ENCODE assay signal across 10 cellular contexts in genomic region chr5:150636391-150637244, GRCh38. TPM values are rescaled to one million over a fixed set of nuclear protein-coding genes. Genes with fewer than 3 reads are reported as not detected.
A peak's percentile ranks its signal among the peaks of the same experiment; 100 is the strongest.
DNase-seq lines count a peak whose midpoint lies in the region; ATAC-seq, FAIRE-seq and TF ChIP-seq lines count a peak whose summit lies in the region.
"Had no signal": no experiment of that assay in that cellular context is flagged by ENCODE, and none has a peak within 500 bp of the region (broad histone marks: within the 10 kb centered on the region; RNA-seq: fewer than 3 reads in every experiment).

No MANE protein-coding gene starts in this region.

- no peak overlapping the region for H3T11ph ChIP-seq in H9 (ENCODE audit: low read length)

- H2BK120ac ChIP-seq in H1 (replicated peaks; ENCODE audit: low read depth, low read length) (no peak overlapping the region), H9 (ENCODE audit: low read depth, low read length, poor library complexity, severe bottlenecking) (no peak overlapping the region)

- H3K4ac ChIP-seq in H1 (replicated peaks; ENCODE audit: insufficient read length, low read depth, low read length), result no peak overlapping the region
- no peak overlapping the region for H3K4ac ChIP-seq in H9 (ENCODE audit: low read depth, low read length)

- H3K36me3 Mint-ChIP-seq in mesothelial cell of epicardium, result no peaks in the 10 kb centered on the region
- H3K36me3 Mint-ChIP-seq in H9 (ENCODE audit: insufficient read depth in 1 of 3, low read depth in 3 of 3), result no peaks in the 10 kb centered on the region
- peaks cover 3 to 30% of the 10 kb centered on the region in 2 donors for H3K36me3 Mint-ChIP-seq in stimulated activated naive B cell treated with anti-CD40 and anti-IgM and Interleukin-4, amounts not matched to agents 10 μg/mL and 1 μg/mL and 100 μg/mL, for 72 hours
- no peaks in the 10 kb centered on the region for H3K36me3 Mint-ChIP-seq in activated CD4-positive, alpha-beta T cell treated with anti-CD3 and anti-CD28 coated beads, Interleukin-2, amount 10 ng/mL, durations not matched to agents 24 days and 14 days (ENCODE audit: low read depth)

- TF ChIP-seq CTCF in cardiac muscle cell (IDR thresholded peaks at IDR 0.05; ENCODE audit: low read depth, low read length) (no peak), H1 (IDR thresholded peaks at IDR 0.05; ENCODE audit: control extremely low read depth in 1 of 3, insufficient read depth in 1 of 3, low read depth in 1 of 3, low read length in 3 of 3) (no peak), mesothelial cell of epicardium (IDR thresholded peaks at IDR 0.05; ENCODE audit: unreplicated experiment) (no peak), H9 (conservative IDR thresholded peaks at IDR 0.05) (no peak)

- no peaks in the 10 kb centered on the region for H3K27me3 ChIP-seq in cardiac muscle cell
- no peaks in the 10 kb centered on the region for H3K27me3 ChIP-seq in H1 (replicated peaks in 1 of 4; ENCODE audit: control insufficient read depth in 3 of 4, extremely low read depth in 1 of 4, insufficient read depth in 3 of 4, low read length in 3 of 4)
- no peaks in the 10 kb centered on the region for H3K27me3 ChIP-seq in H9 (ENCODE audit: insufficient read depth, low read length)

- TF ChIP-seq EP300 in H1 (IDR thresholded peaks at IDR 0.05; ENCODE audit: borderline replicate concordance in 1 of 2, low read depth in 2 of 2, low read length in 2 of 2), result no peak

- H3K9me3 ChIP-seq in cardiac muscle cell (ENCODE audit: low read depth), result no peaks in the 10 kb centered on the region
- no peaks in the 10 kb centered on the region for H3K9me3 ChIP-seq in H1 (ENCODE audit: insufficient read depth in 2 of 2, low read depth in 1 of 2, low read length in 1 of 2)
- H3K9me3 ChIP-seq in H9 (ENCODE audit: control insufficient read depth, low read depth, low read length), result no peaks in the 10 kb centered on the region

- H3K9me3 Mint-ChIP-seq in mesothelial cell of epicardium (no peaks in the 10 kb centered on the region), H9 (no peaks in the 10 kb centered on the region)
- no peaks in the 10 kb centered on the region for H3K9me3 Mint-ChIP-seq in stimulated activated naive B cell treated with anti-CD40 and anti-IgM and Interleukin-4, amounts not matched to agents 10 μg/mL and 1 μg/mL and 100 μg/mL, for 72 hours
- no peaks in the 10 kb centered on the region for H3K9me3 Mint-ChIP-seq in activated CD4-positive, alpha-beta T cell treated with anti-CD3 and anti-CD28 coated beads, Interleukin-2, amount 10 ng/mL, durations not matched to agents 24 days and 14 days

- H3K9ac ChIP-seq in H1 (replicated peaks in 1 of 4; ENCODE audit: extremely low read depth in 1 of 4, low read depth in 3 of 4, low read length in 3 of 4) (no peak overlapping the region), H9 (ENCODE audit: extremely low read depth, insufficient read length, low read length) (no peak overlapping the region)

- intact Hi-C loops in cardiac septum (cut with DNase I), result no loop called here
- intact Hi-C loops in activated CD4-positive, alpha-beta T cell treated with anti-CD3 and anti-CD28 coated beads, Interleukin-2, amount 10 ng/mL, durations not matched to agents 24 days and 14 days (cut with micrococcal nuclease), result no loop called here

- no peak for TF ChIP-seq RAD21 in H1 (IDR thresholded peaks at IDR 0.05 in 1 of 2, conservative IDR thresholded peaks at IDR 0.05 in 1 of 2; ENCODE audit: low read depth in 2 of 2, low read length in 2 of 2)

- no peak overlapping the region for H3K56ac ChIP-seq in H1 (replicated peaks; ENCODE audit: insufficient read length, low read depth, low read length)
- no peak overlapping the region for H3K56ac ChIP-seq in H9 (ENCODE audit: insufficient read length, low read depth, low read length)

- H2BK5ac ChIP-seq in H1 (ENCODE audit: low read depth, low read length), result no peak overlapping the region
- H2BK5ac ChIP-seq in H9 (ENCODE audit: insufficient read length, low read length), result no peak overlapping the region

- H4K5ac ChIP-seq in H1 (ENCODE audit: insufficient read length, low read depth, low read length) (no peak overlapping the region), H9 (ENCODE audit: insufficient read length, low read depth, low read length) (no peak overlapping the region)

- H3K36me3 ChIP-seq in cardiac muscle cell (no peaks in the 10 kb centered on the region), H1 (ENCODE audit: control insufficient read depth in 2 of 4, insufficient read depth in 4 of 4, low read length in 3 of 4) (no peaks in the 10 kb centered on the region)

- H3K4me2 ChIP-seq in H1 (ENCODE audit: insufficient read depth in 1 of 2, low read depth in 2 of 2, low read length in 2 of 2) (no peak overlapping the region; a peak in 1 of 4 replicates), H9 (ENCODE audit: insufficient read depth, insufficient read length, low read length) (no peak overlapping the region)

- H2BK15ac ChIP-seq in H1 (ENCODE audit: low read length) (no peak overlapping the region), H9 (ENCODE audit: low read depth, low read length) (no peak overlapping the region)

- H3K14ac ChIP-seq in H1 (ENCODE audit: insufficient read length) (no peak overlapping the region), H9 (ENCODE audit: insufficient read depth, low read length) (no peak overlapping the region)

- CTCF ChIA-PET in H1 (lab: Charles Lee; ENCODE audit: partially characterized antibody), result interaction anchor here (18.4 kb wide), 1 partner anchor 19 kb away, joined by 247 read pairs; the partner anchor contains the start of gene MYOZ3

- H3K18ac ChIP-seq in H1 (ENCODE audit: extremely low read depth, low read length) (no peak overlapping the region; the same call in 1 of the 2 replicates), H9 (ENCODE audit: insufficient read length, low read depth, low read length) (no peak overlapping the region)

- 0 out of 2 replicates have a peak overlapping the region, but pooled peaks have one; percentile 32 for H2BK20ac ChIP-seq in H1 (ENCODE audit: low read length)
- no peak overlapping the region for H2BK20ac ChIP-seq in H9 (ENCODE audit: low read depth, low read length, poor library complexity, severe bottlenecking)

- peaks cover 6% of the 10 kb centered on the region for H3K4me1 ChIP-seq in cardiac muscle cell (ENCODE audit: low read depth)
- H3K4me1 ChIP-seq in H1 (replicated peaks in 1 of 4; ENCODE audit: control insufficient read depth in 3 of 4, insufficient read depth in 4 of 4, low read length in 3 of 4), result peaks cover 0 to 22% (median 12%) of the 10 kb centered on the region in 4 experiments; a peak in 5 of 7 replicates
- H3K4me1 ChIP-seq in H9 (ENCODE audit: insufficient read depth, low read length), result no peaks in the 10 kb centered on the region

- POLR2A ChIA-PET in H1 (lab: Charles Lee; ENCODE audit: partially characterized antibody), result interaction anchor here (1.2 to 1.9 kb wide), 2 partner anchors 9 to 187 kb away, joined by 3 to 6 read pairs; partner anchors contain the start of gene RPS14

- H3K4me3 ChIP-seq in cardiac muscle cell, result no peak overlapping the region
- no peak overlapping the region for H3K4me3 ChIP-seq in H1 (ENCODE audit: extremely low read depth in 1 of 4, insufficient read depth in 2 of 4, low read depth in 3 of 4, low read length in 4 of 4)

- H2AFZ ChIP-seq in H1 (ENCODE audit: low read length) (no peak overlapping the region), H9 (ENCODE audit: low read length) (no peak overlapping the region)

- no peaks in the 10 kb centered on the region for H3K79me2 ChIP-seq in H1 (ENCODE audit: control insufficient read depth in 1 of 2, insufficient read depth in 2 of 2, low read length in 2 of 2)
- no peaks in the 10 kb centered on the region for H3K79me2 ChIP-seq in H9 (ENCODE audit: insufficient read depth, low read length)

- H3K23ac ChIP-seq in H1 (ENCODE audit: insufficient read length), result no peak overlapping the region
- no peak overlapping the region for H3K23ac ChIP-seq in H9 (ENCODE audit: insufficient read length, low read depth, low read length)

- H3K4me3 Mint-ChIP-seq in mesothelial cell of epicardium (no peak overlapping the region), H9 (no peak overlapping the region)
- H3K4me3 Mint-ChIP-seq in stimulated activated naive B cell treated with anti-CD40 and anti-IgM and Interleukin-4, amounts not matched to agents 10 μg/mL and 1 μg/mL and 100 μg/mL, for 72 hours, result no peak overlapping the region
- no peak overlapping the region for H3K4me3 Mint-ChIP-seq in activated CD4-positive, alpha-beta T cell treated with anti-CD3 and anti-CD28 coated beads, Interleukin-2, amount 10 ng/mL, durations not matched to agents 24 days and 14 days

- H3K27ac ChIP-seq in cardiac muscle cell (peak overlapping the region; percentile 50), H1 (ENCODE audit: low read depth, low read length) (no peak overlapping the region), H9 (ENCODE audit: insufficient read length, low read depth, low read length) (no peak overlapping the region)

- 92% methylated on average over 4 of the region's 6 CpGs; no CpG with 5 or more reads in 1 of the 2 experiments for WGBS in H1 (ENCODE audit: extremely low coverage in 1 of 2, insufficient coverage in 1 of 2, insufficient read length in 1 of 2, insufficient replicate concordance in 2 of 2, low coverage in 1 of 2, low lambda C conversion rate in 2 of 2, missing lambda C conversion rate in 1 of 2), 2 experiments
- no CpG with 5 or more reads among the region's 6 CpGs for WGBS in H9 (ENCODE audit: extremely low coverage, insufficient read length, low lambda C conversion rate)

- H3K4me1 Mint-ChIP-seq in mesothelial cell of epicardium, result peaks cover 65% of the 10 kb centered on the region
- peaks cover 41 to 45% of the 10 kb centered on the region in 2 experiments for H3K4me1 Mint-ChIP-seq in H9
- peaks cover 7 to 23% of the 10 kb centered on the region in 2 donors for H3K4me1 Mint-ChIP-seq in stimulated activated naive B cell treated with anti-CD40 and anti-IgM and Interleukin-4, amounts not matched to agents 10 μg/mL and 1 μg/mL and 100 μg/mL, for 72 hours
- no peaks in the 10 kb centered on the region for H3K4me1 Mint-ChIP-seq in activated CD4-positive, alpha-beta T cell treated with anti-CD3 and anti-CD28 coated beads, Interleukin-2, amount 10 ng/mL, durations not matched to agents 24 days and 14 days

- H2AK5ac ChIP-seq in H1 (ENCODE audit: low read depth, low read length) (no peak overlapping the region), H9 (ENCODE audit: insufficient read length, low read length) (no peak overlapping the region)

- no peaks in the 10 kb centered on the region for H3K23me2 ChIP-seq in H1 (ENCODE audit: low read depth, low read length)
- H3K23me2 ChIP-seq in H9 (ENCODE audit: insufficient read length, low read depth, low read length, poor library complexity, severe bottlenecking), result no peaks in the 10 kb centered on the region

- H4K91ac ChIP-seq in H1 (replicated peaks; ENCODE audit: insufficient read length, low read length), result no peak overlapping the region
- H4K91ac ChIP-seq in H9 (ENCODE audit: insufficient read length, low read depth, low read length), result no peak overlapping the region

- H3K27ac Mint-ChIP-seq in mesothelial cell of epicardium, result peak overlapping the region; percentile 95
- no peak overlapping the region for H3K27ac Mint-ChIP-seq in H9
- H3K27ac Mint-ChIP-seq in stimulated activated naive B cell treated with anti-CD40 and anti-IgM and Interleukin-4, amounts not matched to agents 10 μg/mL and 1 μg/mL and 100 μg/mL, for 72 hours, result no peak overlapping the region
- no peak overlapping the region for H3K27ac Mint-ChIP-seq in activated CD4-positive, alpha-beta T cell treated with anti-CD3 and anti-CD28 coated beads, Interleukin-2, amount 10 ng/mL, durations not matched to agents 24 days and 14 days

- no peak for TF ChIP-seq POLR2A in H1 (IDR thresholded peaks at IDR 0.05; ENCODE audit: control extremely low read depth in 1 of 2, low read depth in 2 of 2, low read length in 2 of 2)

- H2BK12ac ChIP-seq in H1 (ENCODE audit: low read depth, low read length) (no peak overlapping the region; the same call in 1 of the 2 replicates), H9 (ENCODE audit: insufficient read length, low read depth, low read length) (no peak overlapping the region)

- DNase-seq in cardiac muscle cell (ENCODE audit: low read depth in 1 of 2, low spot score in 1 of 2) (peak; percentile 44 to 76), cardiac septum (ENCODE audit: low spot score) (no peak), H1 (ENCODE audit: low read depth in 1 of 2, low spot score in 2 of 2) (no peak), mesothelial cell of epicardium (ENCODE audit: low spot score in 2 of 2, unreplicated experiment in 2 of 2) (no peak), NCI-H1436 (lab: John Stamatoyannopoulos, UW) (no peak), H9 (no peak)
- no peak for DNase-seq in stimulated activated naive B cell treated with anti-CD40 and anti-IgM and Interleukin-4, amounts not matched to agents 10 μg/mL and 1 μg/mL and 100 μg/mL, for 72 hours
- DNase-seq in activated CD4-positive, alpha-beta T cell treated with anti-CD3 and anti-CD28 coated beads, Interleukin-2, amount 10 ng/mL, durations not matched to agents 24 days and 14 days, result no peak
- DNase-seq: activated effector memory CD4-positive, alpha-beta T cell treated with anti-CD3 and anti-CD28 coated beads, Interleukin-2, amount 50 U/mL, for 16 hours; AML-193 had no signal

- H4K20me1 ChIP-seq in H1 (replicated peaks in 1 of 2; ENCODE audit: control insufficient read depth in 1 of 2, insufficient read depth in 2 of 2, low read length in 2 of 2), result no peaks in the 10 kb centered on the region
- H4K20me1 ChIP-seq in H9 (ENCODE audit: control insufficient read depth, insufficient read depth, insufficient read length), result no peaks in the 10 kb centered on the region

- no peak for ATAC-seq in stimulated activated naive B cell treated with anti-CD40 and anti-IgM and Interleukin-4, amounts not matched to agents 10 μg/mL and 1 μg/mL and 100 μg/mL, for 72 hours (replicated peaks)

- no peak overlapping the region for H4K8ac ChIP-seq in H1 (ENCODE audit: extremely low read depth, insufficient read depth, low read length)
- no peak overlapping the region for H4K8ac ChIP-seq in H9 (replicated peaks; ENCODE audit: insufficient read length, low read depth, low read length)

- H3K27me3 Mint-ChIP-seq in mesothelial cell of epicardium (ENCODE audit: low read depth) (no peaks in the 10 kb centered on the region), H9 (ENCODE audit: low read depth) (no peaks in the 10 kb centered on the region; the same call in 1 of the 2 replicates)
- H3K27me3 Mint-ChIP-seq in stimulated activated naive B cell treated with anti-CD40 and anti-IgM and Interleukin-4, amounts not matched to agents 10 μg/mL and 1 μg/mL and 100 μg/mL, for 72 hours, result no peaks in the 10 kb centered on the region
- H3K27me3 Mint-ChIP-seq in activated CD4-positive, alpha-beta T cell treated with anti-CD3 and anti-CD28 coated beads, Interleukin-2, amount 10 ng/mL, durations not matched to agents 24 days and 14 days, result peaks cover 21% of the 10 kb centered on the region

- H3K79me1 ChIP-seq in H1 (ENCODE audit: low read depth, low read length), result no peaks in the 10 kb centered on the region
- H3K79me1 ChIP-seq in H9 (ENCODE audit: insufficient read depth, low read depth, low read length, poor library complexity, severe bottlenecking), result no peaks in the 10 kb centered on the region

- FAIRE-seq in H1 (lab: Jason Lieb, UNC), result no peak

RNA-seq across cellular contexts. Expression of gene SYNPO, which starts 3.8 kb away (rescaled TPM):
- 2.7 and 4.4 TPM in 2 replicates for total RNA-seq in cardiac muscle cell
- 0.94 and 1.1 TPM in 2 replicates for polyA plus RNA-seq in cardiac muscle cell
- total RNA-seq in cardiac septum, result 829 TPM
- 1.9 and 2.3 TPM in 2 replicates for total RNA-seq in H1 (2021; fragmentation: NEBNext Ultra II Directional; extraction: Animal tissue kit (Norgen Biotek cat#: 25700))
- 2.2 and 2.3 TPM in 2 replicates for polyA plus RNA-seq in H1 (2011; rRNA removed)
- polyA plus RNA-seq in H1 (2011; cell fraction: cytosol; rRNA removed), result 1.7 TPM
- polyA plus RNA-seq in H1 (2011; cell fraction: nucleus; rRNA removed), result 3.0 TPM
- polyA plus RNA-seq in H1 (2012, experiment 1 of 2), result 0.95 to 1.6 TPM (median 1.3 TPM) in 4 replicates
- polyA plus RNA-seq in H1 (2012, experiment 2 of 2), result 1.3 TPM
- polyA plus RNA-seq in H1 (2013, experiment 1 of 2), result 1.9 TPM
- polyA plus RNA-seq in H1 (2013, experiment 2 of 2), result 1.7 TPM
- polyA minus RNA-seq in H1 (2011; rRNA and poly(A)+ RNA removed), result 1.8 and 5.5 TPM in 2 replicates
- polyA minus RNA-seq in H1 (2011; cell fraction: cytosol; rRNA and poly(A)+ RNA removed), result 1.2 TPM
- polyA minus RNA-seq in H1 (2011; cell fraction: nucleus; rRNA and poly(A)+ RNA removed), result 3.1 TPM
- total RNA-seq in mesothelial cell of epicardium, result 84.4 to 86.6 TPM (median 85.3 TPM) in 3 replicates
- total RNA-seq in H9 (2021), result 1.7 and 1.9 TPM in 2 replicates
- not detected in 2 replicates for total RNA-seq in activated CD4-positive, alpha-beta T cell treated with anti-CD3 and anti-CD28 coated beads, Interleukin-2, amount 10 ng/mL, durations not matched to agents 24 days and 14 days

RNA-seq across cellular contexts. Expression of gene MYOZ3, which starts 24.4 kb away (rescaled TPM):
- total RNA-seq in cardiac muscle cell (2.1 and 6.8 TPM in 2 replicates), cardiac septum (10.0 TPM), mesothelial cell of epicardium (8.5 to 9.4 TPM (median 8.5 TPM) in 3 replicates), H9 (2021) (15.8 and 18.1 TPM in 2 replicates)
- polyA plus RNA-seq in cardiac muscle cell (10.7 and 13.8 TPM in 2 replicates), H1 (2011; rRNA removed) (9.6 and 12.4 TPM in 2 replicates)
- 19.1 and 19.4 TPM in 2 replicates for total RNA-seq in H1 (2021; fragmentation: NEBNext Ultra II Directional; extraction: Animal tissue kit (Norgen Biotek cat#: 25700))
- 10.0 TPM for polyA plus RNA-seq in H1 (2011; cell fraction: cytosol; rRNA removed)
- 15.5 TPM for polyA plus RNA-seq in H1 (2011; cell fraction: nucleus; rRNA removed)
- 26.8 to 40.0 TPM (median 29.3 TPM) in 4 replicates for polyA plus RNA-seq in H1 (2012, experiment 1 of 2)
- polyA plus RNA-seq in H1 (2012, experiment 2 of 2), result 13.4 TPM
- polyA plus RNA-seq in H1 (2013, experiment 1 of 2), result 17.4 TPM
- 12.8 TPM for polyA plus RNA-seq in H1 (2013, experiment 2 of 2)
- 7.4 and 9.0 TPM in 2 replicates for polyA minus RNA-seq in H1 (2011; rRNA and poly(A)+ RNA removed)
- polyA minus RNA-seq in H1 (2011; cell fraction: cytosol; rRNA and poly(A)+ RNA removed), result 21.7 TPM
- 28.7 TPM for polyA minus RNA-seq in H1 (2011; cell fraction: nucleus; rRNA and poly(A)+ RNA removed)
- total RNA-seq in activated CD4-positive, alpha-beta T cell treated with anti-CD3 and anti-CD28 coated beads, Interleukin-2, amount 10 ng/mL, durations not matched to agents 24 days and 14 days, result 0.07 and 0.28 TPM in 2 replicates

Comparison
In these comparisons a context has a peak if more than half of its experiments do, and no peak if none do; other contexts are left out.
1. DNase-seq: peak in cardiac muscle cell (2 of 2); none in cardiac septum (single experiment), H1 (0 of 2), mesothelial cell of epicardium (0 of 2), NCI-H1436 (single experiment), H9 (single experiment), stimulated activated naive B cell treated with anti-CD40 and anti-IgM and Interleukin-4, amounts not matched to agents 10 μg/mL and 1 μg/mL and 100 μg/mL, for 72 hours (single experiment) and activated CD4-positive, alpha-beta T cell treated with anti-CD3 and anti-CD28 coated beads, Interleukin-2, amount 10 ng/mL, durations not matched to agents 24 days and 14 days (single experiment).
2. RNA of gene SYNPO, which starts 3.8 kb away (total RNA-seq): 829 TPM in cardiac septum (single experiment) and 84.4 to 86.6 TPM in mesothelial cell of epicardium; 2.7 to 4.4 TPM in cardiac muscle cell, 1.9 to 2.3 TPM in H1, 1.7 to 1.9 TPM in H9 and not detected in activated CD4-positive, alpha-beta T cell treated with anti-CD3 and anti-CD28 coated beads, Interleukin-2, amount 10 ng/mL, durations not matched to agents 24 days and 14 days; every median in the first group is over 10 times any median in the second.